8 cellular contexts compared by ENCODE assay signal in the genomic region with DNA sequence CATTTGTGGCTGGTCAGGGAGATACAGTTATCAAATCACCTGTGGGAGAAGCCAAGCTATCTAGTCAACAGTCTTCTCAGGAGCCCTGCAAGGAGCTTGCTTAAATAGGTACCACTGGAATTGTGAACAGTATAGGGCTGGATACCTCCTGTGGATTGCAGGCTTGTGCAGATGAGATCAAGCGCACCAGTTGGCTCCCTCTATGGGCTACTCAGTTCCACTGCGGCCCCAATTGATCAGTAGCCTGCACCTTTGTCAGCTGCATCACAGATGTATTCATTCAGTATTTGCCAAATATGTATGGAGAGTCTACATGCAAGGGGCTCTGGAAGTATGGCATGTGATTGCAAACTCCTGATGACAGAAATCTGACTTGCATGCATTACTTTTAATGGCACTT. TPM values are rescaled to one million over a fixed set of nuclear protein-coding genes. Genes with fewer than 3 reads are reported as not detected.
A peak's percentile ranks its signal among the peaks of the same experiment; 100 is the strongest.
DNase-seq lines count a peak whose midpoint lies in the region; ATAC-seq and TF ChIP-seq lines count a peak whose summit lies in the region.

No MANE protein-coding gene starts in this region.

- DNase-seq in BJ (ENCODE audit: low read depth) (no peak), H4 (ENCODE audit: low spot score) (peak; percentile 9), OCI-LY7 (ENCODE audit: low spot score) (peak; percentile 3), hepatocyte (ENCODE audit: low spot score) (peak; percentile 37), GM20000 (ENCODE audit: low spot score) (no peak), GF-D8 (lab: John Stamatoyannopoulos, UW) (no peak)
- DNase-seq in activated CD4-positive, alpha-beta T cell treated with anti-CD3 and anti-CD28 coated beads for 4 hours = no peak

- H4K20me1 ChIP-seq in OCI-LY7 (ENCODE audit: insufficient read depth, low read length) = no peaks in the 10 kb centered on the region
- H4K20me1 ChIP-seq in hepatocyte (ENCODE audit: insufficient read depth, poor library complexity, severe bottlenecking) = no peaks in the 10 kb centered on the region

- H3K9me3 ChIP-seq in OCI-LY7 (ENCODE audit: low read length) (no peaks in the 10 kb centered on the region), hepatocyte (ENCODE audit: low read depth) (no peaks in the 10 kb centered on the region)

- CTCF ChIA-PET in BJ (lab: Yijun Ruan, JAX) = interaction anchor here (0.6 to 1.5 kb wide), 5 partner anchors 8 to 629 kb away, joined by 3 to 7 read pairs (median 3); no protein-coding TSS in a partner anchor
- CTCF ChIA-PET in OCI-LY7 (lab: Charles Lee; ENCODE audit: unreplicated experiment) = no interaction called here

- TF ChIP-seq CTCF in BJ (IDR thresholded peaks at IDR 0.05; ENCODE audit: insufficient read depth, low read depth, low read length) (peak; percentile 54), OCI-LY7 (conservative IDR thresholded peaks at IDR 0.05; ENCODE audit: low read length) (0 out of 2 replicates have a peak, but pooled peaks have one; percentile 48), hepatocyte (IDR thresholded peaks at IDR 0.05; ENCODE audit: poor library complexity) (peak; percentile 42), GM20000 (IDR thresholded peaks at IDR 0.05; ENCODE audit: extremely low read depth, missing control alignments) (no peak)

- H2AFZ ChIP-seq in OCI-LY7 (ENCODE audit: low read length) (no peak overlapping the region), hepatocyte (no peak overlapping the region)

- 50% methylated on average over 2 of the region's 2 CpGs for WGBS in hepatocyte (ENCODE audit: low lambda C conversion rate, missing lambda C conversion rate)

- POLR2A ChIA-PET in BJ (lab: Charles Lee) = no interaction called here
- POLR2A ChIA-PET in OCI-LY7 (lab: Charles Lee) = no interaction called here

- H3K4me1 ChIP-seq in OCI-LY7 (ENCODE audit: insufficient read depth, low read length, poor library complexity, severe bottlenecking) = no peaks in the 10 kb centered on the region
- H3K4me1 ChIP-seq in hepatocyte (ENCODE audit: insufficient read depth) = no peaks in the 10 kb centered on the region

- H3K27ac ChIP-seq in OCI-LY7 (ENCODE audit: low read depth, low read length, poor library complexity, severe bottlenecking) = no peak overlapping the region
- no peak overlapping the region for H3K27ac ChIP-seq in hepatocyte

- H3K4me3 ChIP-seq in BJ (ENCODE audit: low read depth, low read length) (no peak overlapping the region), OCI-LY7 (ENCODE audit: low read depth, low read length, poor library complexity, severe bottlenecking) (no peak overlapping the region), hepatocyte (no peak overlapping the region)

- H3K27me3 ChIP-seq in BJ (ENCODE audit: control insufficient read depth, insufficient read depth, low read length) (no peaks in the 10 kb centered on the region), hepatocyte (no peaks in the 10 kb centered on the region)

- no peak for ATAC-seq in GM19035 (IDR thresholded peaks at IDR 0.05; ENCODE audit: unreplicated experiment)

- H3K4me2 ChIP-seq in OCI-LY7 (ENCODE audit: low read length) = no peak overlapping the region
- no peak overlapping the region for H3K4me2 ChIP-seq in hepatocyte

- H3K79me2 ChIP-seq in OCI-LY7 (ENCODE audit: insufficient read depth, low read depth, low read length) = no peaks in the 10 kb centered on the region
- H3K79me2 ChIP-seq in hepatocyte = no peaks in the 10 kb centered on the region

- intact Hi-C loops in OCI-LY7 (cut with micrococcal nuclease; ENCODE audit: unreplicated experiment) = no loop called here

- H3K9me2 ChIP-seq in OCI-LY7 (ENCODE audit: insufficient read depth, low read length) = no peaks in the 10 kb centered on the region
- H3K9me2 ChIP-seq in hepatocyte (replicated peaks; ENCODE audit: insufficient read depth) = no peaks in the 10 kb centered on the region

- no peaks in the 10 kb centered on the region for H3K36me3 ChIP-seq in BJ (ENCODE audit: control insufficient read depth, insufficient read depth, low read length)
- no peaks in the 10 kb centered on the region for H3K36me3 ChIP-seq in OCI-LY7 (ENCODE audit: insufficient read depth, low read length)
- no peaks in the 10 kb centered on the region for H3K36me3 ChIP-seq in hepatocyte (replicated peaks; ENCODE audit: insufficient read depth, low read depth)

- no TSS peak for BruUV-seq in OCI-LY7 (replicated peaks; lab: Mats Ljungman, UMichigan)

RNA-seq across cellular contexts. Expression of a gene that starts 28.6 kb away (rescaled TPM):
- polyA plus RNA-seq in BJ (2011; rRNA removed) = not detected in 2 replicates
- not detected in 2 replicates for polyA minus RNA-seq in BJ (2011; rRNA and poly(A)+ RNA removed)
- not detected in 2 replicates for total RNA-seq in H4 (2014; rRNA removed; shearing (Covaris generic))
- not detected in 2 replicates for total RNA-seq in OCI-LY7 (2014; rRNA removed; shearing (Covaris generic))
- total RNA-seq in OCI-LY7 (2022) = not detected in 2 replicates
- total RNA-seq in hepatocyte = not detected in 2 replicates
- polyA plus RNA-seq in hepatocyte = not detected in 2 replicates

Comparison
In these comparisons a context has a peak if more than half of its experiments do, and no peak if none do; other contexts are left out.
1. DNase-seq: peak in H4 (single experiment), OCI-LY7 (single experiment) and hepatocyte (single experiment); none in BJ (single experiment), GM20000 (single experiment), GF-D8 (single experiment) and activated CD4-positive, alpha-beta T cell treated with anti-CD3 and anti-CD28 coated beads for 4 hours (0 of 2).